8 cellular contexts compared by ENCODE assay signal in the genomic region with DNA sequence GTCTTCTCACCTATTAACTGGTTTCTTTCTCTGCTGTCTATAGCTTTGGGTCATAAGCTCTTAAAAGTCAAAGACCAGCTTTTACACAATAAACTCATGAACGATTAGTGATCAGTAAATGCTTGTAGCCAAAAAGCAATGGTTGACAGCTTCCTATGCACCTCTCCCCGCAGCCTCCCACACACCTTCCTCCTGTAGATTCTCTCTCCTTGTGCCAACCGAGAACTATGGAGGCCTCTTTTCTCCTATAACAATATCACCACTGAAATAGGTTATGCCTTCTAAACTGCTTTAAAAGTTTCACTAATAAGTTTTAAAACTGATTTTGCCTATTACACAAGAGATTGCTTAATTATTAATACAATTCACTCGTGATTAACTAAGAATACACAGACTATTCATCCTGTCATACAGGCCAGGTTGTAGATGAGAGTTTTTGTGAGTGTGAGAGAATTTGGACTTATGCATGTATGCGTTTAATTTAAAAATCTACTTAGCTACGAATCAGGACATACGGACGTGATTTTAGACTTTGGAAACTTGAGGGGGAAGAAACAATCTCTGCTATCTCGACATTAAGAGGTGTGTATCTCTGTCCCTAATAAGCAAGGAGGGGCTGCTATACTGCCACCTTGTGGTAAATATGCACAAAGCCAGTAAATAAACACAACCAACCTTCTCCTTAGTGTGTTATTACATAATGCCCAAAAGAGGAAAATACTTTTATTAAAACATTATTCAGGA.
A peak's percentile ranks its signal among the peaks of the same experiment; 100 is the strongest.
DNase-seq lines count a peak whose midpoint lies in the region; ATAC-seq, FAIRE-seq and TF ChIP-seq lines count a peak whose summit lies in the region.

No MANE protein-coding gene starts in this region.

- ATAC-seq in GM21390 (IDR thresholded peaks at IDR 0.05; ENCODE audit: unreplicated experiment) (peak; percentile 80), WTC11 (peak; percentile 57; the same call in 1 of the 2 replicates), left cardiac atrium (peak; percentile 77 to 78)

- H3K36me3 ChIP-seq in small intestine (ENCODE audit: control insufficient read depth in 2 of 2, insufficient read depth in 2 of 2, low read length in 2 of 2): no peaks in the 10 kb centered on the region

- DNase-seq in DMS53 treated with DMSO at 0.1 percent for 48 hours (lab: John Stamatoyannopoulos, UW; ENCODE audit: unreplicated experiment) (peak; percentile 30), MV-4-11 (lab: John Stamatoyannopoulos, UW) (peak; percentile 10), WTC11 (ENCODE audit: low spot score) (no peak), left cardiac atrium (no peak), small intestine (peak; percentile 81), UCSD-AML1 (lab: John Stamatoyannopoulos, UW; ENCODE audit: unreplicated experiment) (no peak), lower leg skin (ENCODE audit: low spot score in 2 of 2) (no peak)

- CTCF ChIA-PET in WTC11 (lab: Charles Lee): no interaction called here

- FAIRE-seq in small intestine (lab: Jason Lieb, UNC): peak; percentile 67

- no peak overlapping the region for H3K27ac Mint-ChIP-seq in WTC11

- H3K9me3 ChIP-seq in small intestine (ENCODE audit: control insufficient read depth, low read depth): no peaks in the 10 kb centered on the region

- no peaks in the 10 kb centered on the region for H3K36me3 Mint-ChIP-seq in WTC11

- no peak for TF ChIP-seq POLR2A in lower leg skin (IDR thresholded peaks at IDR 0.05)

- H3K27ac ChIP-seq in small intestine (ENCODE audit: low read depth in 1 of 2, low read length in 1 of 2): no peak overlapping the region

- no peak overlapping the region for H3K4me3 Mint-ChIP-seq in WTC11

- no peaks in the 10 kb centered on the region; the same call in 1 of the 2 replicates for H3K27me3 Mint-ChIP-seq in WTC11 (ENCODE audit: low read depth)

- peak; percentile 62 for TF ChIP-seq CTCF in WTC11 (IDR thresholded peaks at IDR 0.05)
- no peak for TF ChIP-seq CTCF in lower leg skin (IDR thresholded peaks at IDR 0.05)

- no peaks in the 10 kb centered on the region for H3K4me1 ChIP-seq in small intestine (ENCODE audit: control insufficient read depth in 2 of 2, insufficient read depth in 1 of 2, low read depth in 1 of 2, low read length in 1 of 2)

- H3K4me1 Mint-ChIP-seq in WTC11: no peaks in the 10 kb centered on the region

- H3K4me3 ChIP-seq in small intestine (ENCODE audit: low read depth in 1 of 2, low read length in 2 of 2) (no peak overlapping the region), lower leg skin (ENCODE audit: low read depth, poor library complexity, severe bottlenecking) (no peak overlapping the region)

- intact Hi-C loops in left cardiac atrium (cut with DNase I) (loop anchor here in 1 of 2 donors (10.0 kb wide), 2 partner anchors 99 to 789 kb away; no protein-coding TSS in a partner anchor), lower leg skin (cut with DNase I; ENCODE audit: low total_unique reads) (no loop called here)

- POLR2A ChIA-PET in WTC11 (lab: Charles Lee): no interaction called here

- H3K27me3 ChIP-seq in small intestine (ENCODE audit: control insufficient read depth in 2 of 2, insufficient read depth in 2 of 2, low read length in 2 of 2): no peaks in the 10 kb centered on the region

- H3K9me3 Mint-ChIP-seq in WTC11: peaks cover 13% of the 10 kb centered on the region

- WGBS in small intestine, 3 donors: 25 to 43% (median 31%) methylated on average over 9 of the region's 9 CpGs
- 48 to 54% methylated on average over 9 of the region's 9 CpGs for WGBS in lower leg skin, 2 donors

TF ChIP-seq in WTC11, 78 proteins besides CTCF, POLR2A, EP300 and RAD21:
- TF ChIP-seq TEAD1 (CRISPR knock-in tag; IDR thresholded peaks at IDR 0.05): peak; percentile 72; the same call in 1 of the 2 replicates
- no peak for TF ChIP-seq ZNF423 (CRISPR knock-in tag; IDR thresholded peaks at IDR 0.05)
- TF ChIP-seq TEAD4 (CRISPR knock-in tag; IDR thresholded peaks at IDR 0.05): peak; percentile 84; the same call in 1 of the 2 replicates
TF ChIP-seq in WTC11: peak in this region for 2.

Comparison
In these comparisons a context has a peak if more than half of its experiments do, and no peak if none do; other contexts are left out.
1. DNase-seq: peak in DMS53 treated with DMSO at 0.1 percent for 48 hours (single experiment), MV-4-11 (single experiment) and small intestine (single experiment); none in WTC11 (single experiment), left cardiac atrium (single experiment), UCSD-AML1 (single experiment) and lower leg skin (0 of 2).
2. Peak in every context shown above with its lines, with median percentiles within 50 percentile points of each other: ATAC-seq.